Comparison of ENCODE assay signal across 1 cellular context in the genomic region with DNA sequence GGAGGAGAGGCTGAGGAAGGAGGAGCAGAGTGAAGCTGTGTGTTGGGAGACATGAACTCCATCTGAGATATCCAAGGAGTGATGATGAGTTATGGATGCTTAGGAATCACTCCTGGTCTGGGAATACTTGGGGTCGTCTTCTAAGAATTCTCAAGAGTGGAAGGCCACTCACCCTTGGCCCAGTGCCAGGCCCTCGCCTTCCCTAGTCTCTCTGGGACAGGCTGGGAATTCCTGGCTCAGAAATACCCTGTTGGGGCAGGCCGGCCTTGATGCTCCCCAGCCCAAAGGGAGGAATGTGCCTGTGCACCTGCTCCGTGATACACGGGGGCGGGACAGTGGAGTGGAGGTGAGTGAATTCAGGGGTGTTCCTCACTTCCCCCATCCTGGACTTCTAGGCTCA.
TF ChIP-seq lines count a peak whose summit lies in the region.

No MANE protein-coding gene starts in this region.

TF ChIP-seq in HEK293, 187 proteins besides CTCF, POLR2A, EP300 and RAD21:
- TF ChIP-seq, protein P1, sequence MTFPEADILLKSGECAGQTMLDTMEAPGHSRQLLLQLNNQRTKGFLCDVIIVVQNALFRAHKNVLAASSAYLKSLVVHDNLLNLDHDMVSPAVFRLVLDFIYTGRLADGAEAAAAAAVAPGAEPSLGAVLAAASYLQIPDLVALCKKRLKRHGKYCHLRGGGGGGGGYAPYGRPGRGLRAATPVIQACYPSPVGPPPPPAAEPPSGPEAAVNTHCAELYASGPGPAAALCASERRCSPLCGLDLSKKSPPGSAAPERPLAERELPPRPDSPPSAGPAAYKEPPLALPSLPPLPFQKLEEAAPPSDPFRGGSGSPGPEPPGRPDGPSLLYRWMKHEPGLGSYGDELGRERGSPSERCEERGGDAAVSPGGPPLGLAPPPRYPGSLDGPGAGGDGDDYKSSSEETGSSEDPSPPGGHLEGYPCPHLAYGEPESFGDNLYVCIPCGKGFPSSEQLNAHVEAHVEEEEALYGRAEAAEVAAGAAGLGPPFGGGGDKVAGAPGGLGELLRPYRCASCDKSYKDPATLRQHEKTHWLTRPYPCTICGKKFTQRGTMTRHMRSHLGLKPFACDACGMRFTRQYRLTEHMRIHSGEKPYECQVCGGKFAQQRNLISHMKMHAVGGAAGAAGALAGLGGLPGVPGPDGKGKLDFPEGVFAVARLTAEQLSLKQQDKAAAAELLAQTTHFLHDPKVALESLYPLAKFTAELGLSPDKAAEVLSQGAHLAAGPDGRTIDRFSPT (tag by site-specific recombination; IDR thresholded peaks at IDR 0.05) = no peak
- TF ChIP-seq ZSCAN23 (tag by site-specific recombination; IDR thresholded peaks at IDR 0.05) = no peak
- no peak for TF ChIP-seq EGR2 (tag by site-specific recombination; IDR thresholded peaks at IDR 0.05; ENCODE audit: low read depth)
- TF ChIP-seq, protein P2, sequence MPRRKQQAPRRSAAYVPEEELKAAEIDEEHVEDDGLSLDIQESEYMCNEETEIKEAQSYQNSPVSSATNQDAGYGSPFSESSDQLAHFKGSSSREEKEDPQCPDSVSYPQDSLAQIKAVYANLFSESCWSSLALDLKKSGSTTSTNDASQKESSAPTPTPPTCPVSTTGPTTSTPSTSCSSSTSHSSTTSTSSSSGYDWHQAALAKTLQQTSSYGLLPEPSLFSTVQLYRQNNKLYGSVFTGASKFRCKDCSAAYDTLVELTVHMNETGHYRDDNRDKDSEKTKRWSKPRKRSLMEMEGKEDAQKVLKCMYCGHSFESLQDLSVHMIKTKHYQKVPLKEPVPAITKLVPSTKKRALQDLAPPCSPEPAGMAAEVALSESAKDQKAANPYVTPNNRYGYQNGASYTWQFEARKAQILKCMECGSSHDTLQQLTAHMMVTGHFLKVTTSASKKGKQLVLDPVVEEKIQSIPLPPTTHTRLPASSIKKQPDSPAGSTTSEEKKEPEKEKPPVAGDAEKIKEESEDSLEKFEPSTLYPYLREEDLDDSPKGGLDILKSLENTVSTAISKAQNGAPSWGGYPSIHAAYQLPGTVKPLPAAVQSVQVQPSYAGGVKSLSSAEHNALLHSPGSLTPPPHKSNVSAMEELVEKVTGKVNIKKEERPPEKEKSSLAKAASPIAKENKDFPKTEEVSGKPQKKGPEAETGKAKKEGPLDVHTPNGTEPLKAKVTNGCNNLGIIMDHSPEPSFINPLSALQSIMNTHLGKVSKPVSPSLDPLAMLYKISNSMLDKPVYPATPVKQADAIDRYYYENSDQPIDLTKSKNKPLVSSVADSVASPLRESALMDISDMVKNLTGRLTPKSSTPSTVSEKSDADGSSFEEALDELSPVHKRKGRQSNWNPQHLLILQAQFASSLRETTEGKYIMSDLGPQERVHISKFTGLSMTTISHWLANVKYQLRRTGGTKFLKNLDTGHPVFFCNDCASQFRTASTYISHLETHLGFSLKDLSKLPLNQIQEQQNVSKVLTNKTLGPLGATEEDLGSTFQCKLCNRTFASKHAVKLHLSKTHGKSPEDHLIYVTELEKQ (tag by site-specific recombination; IDR thresholded peaks at IDR 0.05; ENCODE audit: borderline replicate concordance) = no peak
- TF ChIP-seq IKZF3 (tag by site-specific recombination; IDR thresholded peaks at IDR 0.05) = peak; percentile 53; the same call in 1 of the 2 replicates
